Comparison of ENCODE assay signal across 8 cellular contexts in genomic region chr17:76408037-76408849, GRCh38. TPM values are rescaled to one million over a fixed set of nuclear protein-coding genes. Genes with fewer than 3 reads are reported as not detected.
DNase-seq lines count a peak whose midpoint lies in the region; ATAC-seq and TF ChIP-seq lines count a peak whose summit lies in the region.

No MANE protein-coding gene starts in this region.

- peaks cover 0 to 16% of the 10 kb centered on the region in 2 experiments; a peak in 2 of 4 replicates for H3K4me1 ChIP-seq in SK-N-SH (ENCODE audit: control insufficient read depth in 1 of 2, insufficient read depth in 2 of 2, low read depth in 1 of 2, low read length in 1 of 2)
- H3K4me1 ChIP-seq in right atrium auricular region = peaks cover 0 to 53% of the 10 kb centered on the region in 2 donors

- H3F3A ChIP-seq in SK-N-SH (replicated peaks; ENCODE audit: insufficient read depth) = no peaks in the 10 kb centered on the region

- H2AFZ ChIP-seq in SK-N-SH (ENCODE audit: low read depth) = no peak overlapping the region

- H3K27ac ChIP-seq in SK-N-SH (ENCODE audit: low read depth in 2 of 2, low read length in 1 of 2) (no peak overlapping the region), right atrium auricular region (peak overlapping the region; percentile 85 to 86)

- POLR2A ChIA-PET in SK-N-SH (lab: Yijun Ruan, JAX) = interaction anchor here (0.6 kb wide), 1 partner anchor 9 kb away, joined by 3 read pairs; no protein-coding TSS in a partner anchor

- peak; percentile 92 for TF ChIP-seq RAD21 in SK-N-SH (IDR thresholded peaks at IDR 0.05; ENCODE audit: low read length)

- H3K36me3 Mint-ChIP-seq in activated naive CD4-positive, alpha-beta T cell treated with anti-CD3 and anti-CD28 coated beads for 36 hours (ENCODE audit: low read depth) = peaks cover 6% of the 10 kb centered on the region

- H3K4me3 Mint-ChIP-seq in activated naive CD4-positive, alpha-beta T cell treated with anti-CD3 and anti-CD28 coated beads for 36 hours = no peak overlapping the region

- TF ChIP-seq CTCF in LNCaP clone FGC (IDR thresholded peaks at IDR 0.05; ENCODE audit: control insufficient read depth, extremely low read depth, insufficient read depth) (peak; percentile 98), SK-N-SH (IDR thresholded peaks at IDR 0.05) (peak; percentile 99), right atrium auricular region (IDR thresholded peaks at IDR 0.05) (peak; percentile 62 to 78)

- WGBS in SK-N-SH (ENCODE audit: low lambda C conversion rate) = 82% methylated on average over 12 of the region's 12 CpGs

- H3K4me1 Mint-ChIP-seq in activated naive CD4-positive, alpha-beta T cell treated with anti-CD3 and anti-CD28 coated beads for 36 hours (ENCODE audit: low read depth) = peaks cover 8% of the 10 kb centered on the region

- H3K9me3 Mint-ChIP-seq in activated naive CD4-positive, alpha-beta T cell treated with anti-CD3 and anti-CD28 coated beads for 36 hours = no peaks in the 10 kb centered on the region

- H3K9me2 ChIP-seq in SK-N-SH = no peaks in the 10 kb centered on the region

- H3K27ac Mint-ChIP-seq in activated naive CD4-positive, alpha-beta T cell treated with anti-CD3 and anti-CD28 coated beads for 36 hours = no peak overlapping the region

- H3K9ac ChIP-seq in SK-N-SH = no peak overlapping the region

- peaks cover 18% of the 10 kb centered on the region; the same call in 1 of the 2 replicates for H3K79me2 ChIP-seq in SK-N-SH (ENCODE audit: insufficient read depth)

- no peak overlapping the region for H3K4me3 ChIP-seq in LNCaP clone FGC (ENCODE audit: low read depth, low read length)
- no peak overlapping the region; a peak in 1 of 4 replicates for H3K4me3 ChIP-seq in SK-N-SH (ENCODE audit: low read depth in 2 of 2, low read length in 1 of 2)
- H3K4me3 ChIP-seq in right atrium auricular region = no peak overlapping the region

- H3K27me3 ChIP-seq in SK-N-SH (ENCODE audit: insufficient read depth) (no peaks in the 10 kb centered on the region), right atrium auricular region (no peaks in the 10 kb centered on the region)

- no peak overlapping the region for H3K4me2 ChIP-seq in SK-N-SH

- H3K36me3 ChIP-seq in SK-N-SH (replicated peaks in 1 of 2; ENCODE audit: control insufficient read depth in 1 of 2, insufficient read depth in 2 of 2, low read length in 1 of 2) (peaks cover 14 to 18% of the 10 kb centered on the region in 2 experiments), right atrium auricular region (no peaks in the 10 kb centered on the region)

- no peak for TF ChIP-seq EP300 in SK-N-SH (IDR thresholded peaks at IDR 0.05; ENCODE audit: borderline replicate concordance in 1 of 2, low read depth in 1 of 2, low read length in 1 of 2)

- DNase-seq in ELF-1 (ENCODE audit: low read depth, low spot score) (peak; percentile 59), LNCaP clone FGC (ENCODE audit: low read depth) (no peak), SK-N-SH (peak; percentile 82), right atrium auricular region (ENCODE audit: low spot score) (no peak)
- peak; percentile 86 for DNase-seq in activated naive CD4-positive, alpha-beta T cell treated with anti-CD3 and anti-CD28 coated beads for 36 hours
- peak; percentile 77 for DNase-seq in stimulated activated CD4-positive, alpha-beta T cell treated with anti-CD3 and anti-CD28 coated beads, Interleukin-15, amount 100 ng/mL, for 24 hours

- intact Hi-C loops in activated naive CD4-positive, alpha-beta T cell treated with anti-CD3 and anti-CD28 coated beads for 36 hours (cut with micrococcal nuclease) = loop anchor here (1.0 kb wide), 4 partner anchors 40 to 98 kb away; no protein-coding TSS in a partner anchor

- H3K27me3 Mint-ChIP-seq in activated naive CD4-positive, alpha-beta T cell treated with anti-CD3 and anti-CD28 coated beads for 36 hours (ENCODE audit: low read depth) = no peaks in the 10 kb centered on the region

- ATAC-seq in GM21619 (IDR thresholded peaks at IDR 0.05; ENCODE audit: unreplicated experiment) (no peak), GM18861 (IDR thresholded peaks at IDR 0.05; ENCODE audit: unreplicated experiment) (no peak)

- H3K9me3 ChIP-seq in SK-N-SH (no peaks in the 10 kb centered on the region), right atrium auricular region (no peaks in the 10 kb centered on the region)

- peaks cover 51% of the 10 kb centered on the region for H4K20me1 ChIP-seq in SK-N-SH (ENCODE audit: insufficient read depth)

- CTCF ChIA-PET in SK-N-SH (lab: Yijun Ruan, JAX) = interaction anchor here (0.6 to 14.7 kb wide), 48 partner anchors 10 to 235 kb away, joined by 3 to 242 read pairs (median 4); partner anchors contain the start of genes AANAT, PRPSAP1, RHBDF2 and SPHK1
- CTCF ChIA-PET in activated naive CD4-positive, alpha-beta T cell treated with anti-CD3 and anti-CD28 coated beads for 36 hours (lab: Charles Lee) = interaction anchor here (0.6 to 4.1 kb wide), 22 partner anchors 10 to 120 kb away, joined by 3 to 29 read pairs (median 4); no protein-coding TSS in a partner anchor

TF ChIP-seq in SK-N-SH, 30 proteins besides CTCF, POLR2A, EP300 and RAD21:
- no peak for TF ChIP-seq FOXM1 (IDR thresholded peaks at IDR 0.05; ENCODE audit: low read depth)
- no peak for TF ChIP-seq ELF1 (IDR thresholded peaks at IDR 0.05)
- 0 out of 2 replicates have a peak, but pooled peaks have one; percentile 20 for TF ChIP-seq NFIC (IDR thresholded peaks at IDR 0.05; ENCODE audit: borderline replicate concordance)
- TF ChIP-seq SIN3A (IDR thresholded peaks at IDR 0.05; ENCODE audit: borderline replicate concordance, low read depth, low read length) = 0 out of 2 replicates have a peak, but pooled peaks have one; percentile 17
- no peak for TF ChIP-seq GABPA (IDR thresholded peaks at IDR 0.05; ENCODE audit: low read depth)
- TF ChIP-seq SMC3 (IDR thresholded peaks at IDR 0.05; ENCODE audit: low read depth, low read length) = peak; percentile 87
- TF ChIP-seq RCOR1 (IDR thresholded peaks at IDR 0.05; ENCODE audit: low read length) = peak; percentile 38; the same call in 1 of the 2 replicates

RNA-seq across cellular contexts. Expression of gene SPHK1, which starts 23.8 kb away (rescaled TPM):
- polyA plus RNA-seq in SK-N-SH (2012; rRNA removed) = 7.7 and 12.3 TPM in 2 replicates
- 3.4 and 5.6 TPM in 2 replicates for polyA plus RNA-seq in SK-N-SH (2012; cell fraction: cytosol; rRNA removed)
- polyA plus RNA-seq in SK-N-SH (2012; cell fraction: nucleus; rRNA removed) = 43.8 and 66.0 TPM in 2 replicates
- total RNA-seq in activated naive CD4-positive, alpha-beta T cell treated with anti-CD3 and anti-CD28 coated beads for 36 hours = 1 to 10 TPM; 9.0 to 9.2 TPM
- 10 to 100 TPM in 1 of 2 donors, 1 to 10 TPM in 1; 6.4 to 16.8 TPM for total RNA-seq in right atrium auricular region

RNA-seq across cellular contexts. Expression of gene UBE2O, which starts 44.7 kb away (rescaled TPM):
- polyA plus RNA-seq in SK-N-SH (2012; rRNA removed) = 20.0 and 25.4 TPM in 2 replicates
- polyA plus RNA-seq in SK-N-SH (2012; cell fraction: cytosol; rRNA removed) = 9.8 and 16.2 TPM in 2 replicates
- 54.5 and 60.1 TPM in 2 replicates for polyA plus RNA-seq in SK-N-SH (2012; cell fraction: nucleus; rRNA removed)
- total RNA-seq in activated naive CD4-positive, alpha-beta T cell treated with anti-CD3 and anti-CD28 coated beads for 36 hours = 10 to 100 TPM; 18.8 TPM
- total RNA-seq in right atrium auricular region = 10 to 100 TPM; 19.5 to 21.8 TPM

RNA-seq across cellular contexts. Expression of gene PRPSAP1, which starts 54.5 kb away (rescaled TPM):
- 118 and 125 TPM in 2 replicates for polyA plus RNA-seq in SK-N-SH (2012; rRNA removed)
- polyA plus RNA-seq in SK-N-SH (2012; cell fraction: cytosol; rRNA removed) = 105 and 114 TPM in 2 replicates
- 216 and 280 TPM in 2 replicates for polyA plus RNA-seq in SK-N-SH (2012; cell fraction: nucleus; rRNA removed)
- total RNA-seq in activated naive CD4-positive, alpha-beta T cell treated with anti-CD3 and anti-CD28 coated beads for 36 hours = 10 to 100 TPM; 30.1 to 33.3 TPM
- 10 to 100 TPM; 33.7 to 34.0 TPM for total RNA-seq in right atrium auricular region

RNA-seq across cellular contexts. Expression of gene AANAT, which starts 59.2 kb away (rescaled TPM):
- polyA plus RNA-seq in SK-N-SH (2012; rRNA removed) = 0.26 TPM in 1 of 2 replicates, not detected in the other
- polyA plus RNA-seq in SK-N-SH (2012; cell fraction: cytosol; rRNA removed) = 0.04 and 0.07 TPM in 2 replicates
- polyA plus RNA-seq in SK-N-SH (2012; cell fraction: nucleus; rRNA removed) = 0.56 and 1.2 TPM in 2 replicates
- total RNA-seq in activated naive CD4-positive, alpha-beta T cell treated with anti-CD3 and anti-CD28 coated beads for 36 hours = not detected
- not detected for total RNA-seq in right atrium auricular region

Comparison
In these comparisons a context has a peak if more than half of its experiments do, and no peak if none do; other contexts are left out.
1. DNase-seq: peak in ELF-1 (single experiment), SK-N-SH (single experiment), activated naive CD4-positive, alpha-beta T cell treated with anti-CD3 and anti-CD28 coated beads for 36 hours (single experiment) and stimulated activated CD4-positive, alpha-beta T cell treated with anti-CD3 and anti-CD28 coated beads, Interleukin-15, amount 100 ng/mL, for 24 hours (single experiment); none in LNCaP clone FGC (single experiment) and right atrium auricular region (single experiment).
2. H3K27ac ChIP-seq: peak in right atrium auricular region (2 of 2); none in SK-N-SH (0 of 2).
3. Peak in every context shown above with its lines, with median percentiles within 50 percentile points of each other: CTCF ChIP-seq.